Comparison of ENCODE assay signal across 10 cellular contexts in genomic region chr20:59752101-59752586, GRCh38.
A peak's percentile ranks its signal among the peaks of the same experiment; 100 is the strongest.
DNase-seq lines count a peak whose midpoint lies in the region; ATAC-seq, FAIRE-seq and TF ChIP-seq lines count a peak whose summit lies in the region.
"Had no signal": no experiment of that assay in that cellular context is flagged by ENCODE, and none has a peak within 500 bp of the region (broad histone marks: within the 10 kb centered on the region; RNA-seq: fewer than 3 reads in every experiment).

No MANE protein-coding gene starts in this region.

- DNase-seq in GM06990 (ENCODE audit: extremely low read depth, insufficient read length) (peak; percentile 71), heart left ventricle (peak; percentile 58 to 84 (median 78)), foreskin keratinocyte (no peak), H54 (ENCODE audit: insufficient read length, low spot score) (no peak), gastrocnemius medialis (no peak), SHP77 treated with DMSO at 0.1 percent for 48 hours (lab: John Stamatoyannopoulos, UW) (no peak)

- TF ChIP-seq POLR2A in heart left ventricle (IDR thresholded peaks at IDR 0.05) = no peak
- TF ChIP-seq POLR2A in H54 (IDR thresholded peaks at IDR 0.05; ENCODE audit: low read depth, low read length) = no peak
- no peak for TF ChIP-seq POLR2A in gastrocnemius medialis (IDR thresholded peaks at IDR 0.05)

- no peaks in the 10 kb centered on the region for H3K36me3 ChIP-seq in GM06990 (ENCODE audit: control insufficient read depth, insufficient read depth, low read length)
- no peaks in the 10 kb centered on the region for H3K36me3 ChIP-seq in heart left ventricle
- H3K36me3 ChIP-seq in gastrocnemius medialis = no peaks in the 10 kb centered on the region

- peak overlapping the region in 6 of 12 donors; percentile 31 to 76 (median 56) for H3K27ac ChIP-seq in heart left ventricle
- no peak overlapping the region for H3K27ac ChIP-seq in foreskin keratinocyte
- H3K27ac ChIP-seq in gastrocnemius medialis = no peak overlapping the region

- H3K27me3 ChIP-seq in GM06990 (replicated peaks; ENCODE audit: control insufficient read depth, insufficient read depth, low read length) = no peaks in the 10 kb centered on the region
- peaks cover 0 to 59% (median 7%) of the 10 kb centered on the region in 9 donors for H3K27me3 ChIP-seq in heart left ventricle
- H3K27me3 ChIP-seq in foreskin keratinocyte = peaks cover 42% of the 10 kb centered on the region
- H3K27me3 ChIP-seq in gastrocnemius medialis = peaks cover 10 to 16% (median 15%) of the 10 kb centered on the region in 3 donors

- H3K4me3 ChIP-seq in GM06990 (replicated peaks; ENCODE audit: low read depth, low read length) = peak overlapping the region; percentile 31
- peak overlapping the region in 5 of 12 donors; percentile 2 to 28 (median 14) for H3K4me3 ChIP-seq in heart left ventricle
- no peak overlapping the region for H3K4me3 ChIP-seq in gastrocnemius medialis

- ATAC-seq in GM21447 (IDR thresholded peaks at IDR 0.05; ENCODE audit: unreplicated experiment) = peak; percentile 80
- peak; percentile 74 for ATAC-seq in HG03520 (IDR thresholded peaks at IDR 0.05; ENCODE audit: unreplicated experiment)
- peak; percentile 72 to 77 (median 75) for ATAC-seq in heart left ventricle
- no peak for ATAC-seq in foreskin keratinocyte
- ATAC-seq in gastrocnemius medialis = no peak

- no peak for FAIRE-seq in H54 (lab: Jason Lieb, UNC)
- FAIRE-seq: D721Med, keratinocyte had no signal

- in situ Hi-C loops in gastrocnemius medialis (cut with MboI; ENCODE audit: low sequenced_read_pairs in 4 of 4) = no loop called here

- peaks cover 0 to 46% (median 20%) of the 10 kb centered on the region in 12 donors for H3K4me1 ChIP-seq in heart left ventricle
- no peaks in the 10 kb centered on the region for H3K4me1 ChIP-seq in foreskin keratinocyte
- H3K4me1 ChIP-seq in gastrocnemius medialis = no peaks in the 10 kb centered on the region

- WGBS in heart left ventricle, 4 donors = 28 to 38% (median 31%) methylated on average over 12 to 17 of the region's 17 CpGs

- TF ChIP-seq CTCF in GM06990 (IDR thresholded peaks at IDR 0.05; ENCODE audit: insufficient read depth, low read length, poor library complexity, severe bottlenecking) = no peak
- TF ChIP-seq CTCF in heart left ventricle (IDR thresholded peaks at IDR 0.05) = no peak
- no peak for TF ChIP-seq CTCF in foreskin keratinocyte (conservative IDR thresholded peaks at IDR 0.05)
- no peak for TF ChIP-seq CTCF in gastrocnemius medialis (IDR thresholded peaks at IDR 0.05 in 4 of 5, conservative IDR thresholded peaks at IDR 0.05 in 1 of 5)

- intact Hi-C loops in heart left ventricle (cut with DNase I) (loop anchor here in 3 of 10 donors (2.0 to 5.0 kb wide), 3 partner anchors 153 to 175 kb away; no protein-coding TSS in a partner anchor), gastrocnemius medialis (cut with DNase I; ENCODE audit: low total_unique reads) (no loop called here)

- H3K9me3 ChIP-seq in heart left ventricle (no peaks in the 10 kb centered on the region), gastrocnemius medialis (no peaks in the 10 kb centered on the region)

Comparison
In these comparisons a context has a peak if more than half of its experiments do, and no peak if none do; other contexts are left out.
1. DNase-seq: peak in GM06990 (single experiment) and heart left ventricle (5 of 5); none in foreskin keratinocyte (0 of 2), H54 (single experiment), gastrocnemius medialis (0 of 2) and SHP77 treated with DMSO at 0.1 percent for 48 hours (single experiment).
2. ATAC-seq: peak in GM21447 (single experiment), HG03520 (single experiment) and heart left ventricle (4 of 4); none in foreskin keratinocyte (single experiment) and gastrocnemius medialis (0 of 2).